ENCODE assay signal across 11 cellular contexts in the genomic region with DNA sequence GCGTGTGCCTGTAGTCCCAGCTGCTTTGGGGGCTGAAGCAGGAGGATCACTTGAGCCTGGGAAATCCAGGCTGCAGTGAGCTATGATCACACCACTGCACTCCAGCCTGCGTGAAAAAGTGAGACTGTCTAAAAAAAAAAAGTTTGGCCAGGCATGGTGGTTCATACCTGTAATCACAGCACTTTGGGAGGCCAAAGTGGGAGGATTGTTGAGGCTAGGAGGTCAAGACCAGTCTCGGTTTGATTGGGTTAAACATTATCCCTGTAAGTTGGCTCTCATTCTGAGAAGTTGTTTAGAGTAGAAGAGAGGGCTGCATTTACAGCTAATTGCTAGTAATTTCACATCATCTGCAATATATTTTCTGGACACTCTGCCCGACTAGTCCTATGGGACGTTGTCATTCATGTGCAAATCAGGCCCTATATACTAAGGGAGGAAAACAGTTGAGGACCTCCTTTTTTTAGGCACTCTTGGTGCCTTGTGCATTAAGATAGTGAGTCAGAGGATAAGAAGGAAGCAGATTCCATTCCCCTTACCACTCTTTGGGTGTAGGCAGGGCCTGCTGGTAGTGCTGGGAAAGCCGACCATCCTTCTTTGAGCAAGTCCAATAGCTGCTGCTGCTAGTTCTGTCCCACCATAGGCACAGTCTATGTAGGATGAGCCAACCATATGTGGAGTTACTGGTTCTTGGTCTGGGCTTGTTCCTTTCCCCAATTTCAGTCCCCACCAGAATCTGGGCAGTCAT. TPM values are rescaled to one million over a fixed set of nuclear protein-coding genes. Genes with fewer than 3 reads are reported as not detected.
DNase-seq lines count a peak whose midpoint lies in the region; ATAC-seq, FAIRE-seq and TF ChIP-seq lines count a peak whose summit lies in the region.
"Had no signal": no experiment of that assay in that cellular context is flagged by ENCODE, and none has a peak within 500 bp of the region (broad histone marks: within the 10 kb centered on the region; RNA-seq: fewer than 3 reads in every experiment).

No MANE protein-coding gene starts in this region.

- no peaks in the 10 kb centered on the region for H3K9me1 ChIP-seq in endothelial cell of umbilical vein (replicated peaks; ENCODE audit: control insufficient read depth, extremely low read depth, insufficient read depth, low read length)

- H3K4me3 ChIP-seq in PC-3 (ENCODE audit: low read length) (no peak overlapping the region), endothelial cell of umbilical vein (replicated peaks in 1 of 3; ENCODE audit: insufficient read depth in 1 of 3, low read depth in 1 of 3, low read length in 3 of 3) (no peak overlapping the region)
- H3K4me3 ChIP-seq: neural progenitor cell had no signal

- DNase-seq in ELF-1 (ENCODE audit: low read depth, low spot score) (peak; percentile 40), PC-3 (peak; percentile 58), endothelial cell of umbilical vein (ENCODE audit: low read depth, low spot score) (no peak), DMS79 (lab: John Stamatoyannopoulos, UW) (no peak), globus pallidus (ENCODE audit: low spot score) (no peak)
- DNase-seq in natural killer cell treated with Interleukin-12 subunit alpha and Interleukin-12 subunit beta and Interleukin-15 and Interleukin-18, amount 100 ng/mL, for 72 hours (ENCODE audit: low spot score): no peak
- DNase-seq: activated naive CD4-positive, alpha-beta T cell treated with anti-CD3 and anti-CD28 coated beads, Interleukin-2, amount 10 ng/mL, durations not matched to agents 7 days and 5 days; NCI-H345 had no signal

- H3K4me1 Mint-ChIP-seq in natural killer cell treated with Interleukin-12 subunit alpha and Interleukin-12 subunit beta and Interleukin-15 and Interleukin-18, amount 100 ng/mL, for 72 hours (ENCODE audit: low read depth in 2 of 2): peaks cover 50 to 54% of the 10 kb centered on the region in 2 donors

- peak overlapping the region; percentile 10; the same call in 1 of the 2 replicates for H3K27ac ChIP-seq in PC-3 (ENCODE audit: low read length)
- H3K27ac ChIP-seq in endothelial cell of umbilical vein (ENCODE audit: insufficient read depth, low read depth, low read length): no peak overlapping the region
- H3K27ac ChIP-seq: neural progenitor cell had no signal

- H3K9me3 ChIP-seq in PC-3 (ENCODE audit: low read length): no peaks in the 10 kb centered on the region
- no peaks in the 10 kb centered on the region for H3K9me3 ChIP-seq in endothelial cell of umbilical vein (replicated peaks; ENCODE audit: control insufficient read depth, insufficient read depth, low read length)

- intact Hi-C loops in PC-3 (cut with micrococcal nuclease): no loop called here
- intact Hi-C loops in endothelial cell of umbilical vein (cut with micrococcal nuclease): no loop called here

- H3K4me3 Mint-ChIP-seq in natural killer cell treated with Interleukin-12 subunit alpha and Interleukin-12 subunit beta and Interleukin-15 and Interleukin-18, amount 100 ng/mL, for 72 hours: no peak overlapping the region
- H3K4me3 Mint-ChIP-seq: activated naive CD4-positive, alpha-beta T cell treated with anti-CD3 and anti-CD28 coated beads, Interleukin-2, amount 10 ng/mL, durations not matched to agents 7 days and 5 days; neural progenitor cell had no signal

- peaks cover 85% of the 10 kb centered on the region for H3K79me2 ChIP-seq in PC-3 (ENCODE audit: low read length)
- H3K79me2 ChIP-seq in endothelial cell of umbilical vein (ENCODE audit: control insufficient read depth, insufficient read depth, low read length): peaks cover 54% of the 10 kb centered on the region

- POLR2A ChIA-PET in PC-3 (lab: Charles Lee; ENCODE audit: unreplicated experiment): no interaction called here
- POLR2A ChIA-PET in endothelial cell of umbilical vein (lab: Charles Lee): no interaction called here

- TF ChIP-seq CTCF in PC-3 (conservative IDR thresholded peaks at IDR 0.05; ENCODE audit: low read depth, low read length): no peak
- TF ChIP-seq CTCF in endothelial cell of umbilical vein (IDR thresholded peaks at IDR 0.05; ENCODE audit: extremely low read depth in 1 of 2, insufficient read depth in 1 of 2, low read depth in 1 of 2, low read length in 2 of 2): no peak

- dilution Hi-C loops in endothelial cell of umbilical vein (cut with MboI; ENCODE audit: extremely low pct_ligation_motif_present, low sequenced_read_pairs): no loop called here

- BruUV-seq in PC-3 (replicated peaks; lab: Mats Ljungman, UMichigan): no TSS peak
- no TSS peak for BruUV-seq in endothelial cell of umbilical vein (replicated peaks; lab: Mats Ljungman, UMichigan)

- H3K27ac Mint-ChIP-seq in natural killer cell treated with Interleukin-12 subunit alpha and Interleukin-12 subunit beta and Interleukin-15 and Interleukin-18, amount 100 ng/mL, for 72 hours: peak overlapping the region; percentile 26 to 67
- H3K27ac Mint-ChIP-seq: activated naive CD4-positive, alpha-beta T cell treated with anti-CD3 and anti-CD28 coated beads, Interleukin-2, amount 10 ng/mL, durations not matched to agents 7 days and 5 days had no signal

- no peaks in the 10 kb centered on the region for H3K27me3 Mint-ChIP-seq in natural killer cell treated with Interleukin-12 subunit alpha and Interleukin-12 subunit beta and Interleukin-15 and Interleukin-18, amount 100 ng/mL, for 72 hours
- H3K27me3 Mint-ChIP-seq: activated naive CD4-positive, alpha-beta T cell treated with anti-CD3 and anti-CD28 coated beads, Interleukin-2, amount 10 ng/mL, durations not matched to agents 7 days and 5 days had no signal

- no peak overlapping the region for H3K9ac ChIP-seq in PC-3 (ENCODE audit: low read length)
- no peak overlapping the region for H3K9ac ChIP-seq in endothelial cell of umbilical vein (replicated peaks; ENCODE audit: extremely low read depth, insufficient read depth, low read length)
- H3K9ac ChIP-seq: neural progenitor cell had no signal

- peak overlapping the region; percentile 37; the same call in 1 of the 2 replicates for H3K4me2 ChIP-seq in PC-3 (ENCODE audit: low read length)
- no peak overlapping the region for H3K4me2 ChIP-seq in endothelial cell of umbilical vein (ENCODE audit: insufficient read depth, low read length)
- H3K4me2 ChIP-seq: neural progenitor cell had no signal

- FAIRE-seq in endothelial cell of umbilical vein (lab: Jason Lieb, UNC): peak; percentile 62

- CTCF ChIA-PET in PC-3 (lab: Charles Lee) (no interaction called here), endothelial cell of umbilical vein (lab: Charles Lee) (interaction anchor here (1.2 to 1.9 kb wide), 2 partner anchors 17 to 92 kb away, joined by 3 to 8 read pairs; no protein-coding TSS in a partner anchor)

- H3K36me3 ChIP-seq in PC-3 (ENCODE audit: low read depth, low read length): no peaks in the 10 kb centered on the region; the same call in none of the 2 replicates
- peaks cover 4 to 7% of the 10 kb centered on the region in 2 experiments for H3K36me3 ChIP-seq in endothelial cell of umbilical vein (ENCODE audit: control insufficient read depth in 2 of 2, extremely low read depth in 1 of 2, insufficient read depth in 2 of 2, low read length in 2 of 2)
- H3K36me3 ChIP-seq: neural progenitor cell had no signal

- H3K36me3 Mint-ChIP-seq in natural killer cell treated with Interleukin-12 subunit alpha and Interleukin-12 subunit beta and Interleukin-15 and Interleukin-18, amount 100 ng/mL, for 72 hours: peaks cover 4% of the 10 kb centered on the region
- H3K36me3 Mint-ChIP-seq: neural progenitor cell had no signal

- H4K20me1 ChIP-seq in PC-3 (ENCODE audit: low read length) (no peaks in the 10 kb centered on the region), endothelial cell of umbilical vein (replicated peaks; ENCODE audit: control insufficient read depth, extremely low read depth, insufficient read depth, low read length) (no peaks in the 10 kb centered on the region)

- peaks cover 38% of the 10 kb centered on the region for H3K4me1 ChIP-seq in PC-3 (ENCODE audit: insufficient read depth, low read length)
- peaks cover 13% of the 10 kb centered on the region for H3K4me1 ChIP-seq in endothelial cell of umbilical vein (ENCODE audit: control insufficient read depth, extremely low read depth, insufficient read depth, low read length)
- H3K4me1 ChIP-seq: neural progenitor cell had no signal

- TF ChIP-seq POLR2A in endothelial cell of umbilical vein (IDR thresholded peaks at IDR 0.05; ENCODE audit: low read depth, low read length): no peak

- H3K9me2 ChIP-seq in PC-3 (replicated peaks; ENCODE audit: low read length): no peaks in the 10 kb centered on the region

- H3K27me3 ChIP-seq in PC-3 (ENCODE audit: low read length) (no peaks in the 10 kb centered on the region), endothelial cell of umbilical vein (ENCODE audit: control insufficient read depth in 2 of 2, insufficient read depth in 2 of 2, low read length in 2 of 2) (no peaks in the 10 kb centered on the region)
- H3K27me3 ChIP-seq: neural progenitor cell had no signal

- no peaks in the 10 kb centered on the region for H3K9me3 Mint-ChIP-seq in natural killer cell treated with Interleukin-12 subunit alpha and Interleukin-12 subunit beta and Interleukin-15 and Interleukin-18, amount 100 ng/mL, for 72 hours
- H3K9me3 Mint-ChIP-seq: activated naive CD4-positive, alpha-beta T cell treated with anti-CD3 and anti-CD28 coated beads, Interleukin-2, amount 10 ng/mL, durations not matched to agents 7 days and 5 days; neural progenitor cell had no signal

- ATAC-seq in PC-3 (peak; percentile 53), HG03139 (IDR thresholded peaks at IDR 0.05; ENCODE audit: unreplicated experiment) (no peak), HG03520 (IDR thresholded peaks at IDR 0.05; ENCODE audit: unreplicated experiment) (no peak)
- ATAC-seq in natural killer cell treated with Interleukin-12 subunit alpha and Interleukin-12 subunit beta and Interleukin-15 and Interleukin-18, amount 100 ng/mL, for 72 hours: no peak

- H2AFZ ChIP-seq in PC-3 (ENCODE audit: low read length) (no peak overlapping the region), endothelial cell of umbilical vein (ENCODE audit: low read depth, low read length) (no peak overlapping the region)
- H2AFZ ChIP-seq: neural progenitor cell had no signal

- no peaks in the 10 kb centered on the region for H3F3A ChIP-seq in PC-3 (ENCODE audit: low read length, unreplicated experiment)

RNA-seq across cellular contexts. Expression of a gene that starts 18.7 kb away (rescaled TPM):
- total RNA-seq in PC-3 (2014; rRNA removed) (86.9 and 88.1 TPM in 2 replicates), endothelial cell of umbilical vein (80.7 and 92.6 TPM in 2 replicates)
- 86.3 and 91.0 TPM in 2 replicates for polyA plus RNA-seq in endothelial cell of umbilical vein
- polyA plus RNA-seq in endothelial cell of umbilical vein (2011; cell fraction: cytosol; rRNA removed): 95.0 and 103 TPM in 2 replicates
- polyA plus RNA-seq in endothelial cell of umbilical vein (2011; cell fraction: nucleus; rRNA removed): 48.7 and 63.5 TPM in 2 replicates
- polyA plus RNA-seq in endothelial cell of umbilical vein (2012): 130 and 137 TPM in 2 replicates
- polyA minus RNA-seq in endothelial cell of umbilical vein: 68.9 and 81.3 TPM in 2 replicates
- polyA minus RNA-seq in endothelial cell of umbilical vein (2011; cell fraction: cytosol; rRNA and poly(A)+ RNA removed): 18.0 TPM
- 14.4 and 18.9 TPM in 2 replicates for polyA minus RNA-seq in endothelial cell of umbilical vein (2011; cell fraction: nucleus; rRNA and poly(A)+ RNA removed)
- 100 to 1,000 TPM in 1 of 2 donors, 10 to 100 TPM in 1; 99.5 to 102 TPM for total RNA-seq in natural killer cell treated with Interleukin-12 subunit alpha and Interleukin-12 subunit beta and Interleukin-15 and Interleukin-18, amount 100 ng/mL, for 72 hours

RNA-seq across cellular contexts. Expression of a gene that starts 20.5 kb away (rescaled TPM):
- total RNA-seq in PC-3 (2014; rRNA removed) (92.6 and 119 TPM in 2 replicates), endothelial cell of umbilical vein (38.4 and 48.0 TPM in 2 replicates)
- polyA plus RNA-seq in endothelial cell of umbilical vein: 84.4 and 101 TPM in 2 replicates
- polyA plus RNA-seq in endothelial cell of umbilical vein (2011; cell fraction: cytosol; rRNA removed): 76.1 and 86.6 TPM in 2 replicates
- 50.3 and 65.3 TPM in 2 replicates for polyA plus RNA-seq in endothelial cell of umbilical vein (2011; cell fraction: nucleus; rRNA removed)
- 52.2 and 55.6 TPM in 2 replicates for polyA plus RNA-seq in endothelial cell of umbilical vein (2012)
- 45.8 and 55.4 TPM in 2 replicates for polyA minus RNA-seq in endothelial cell of umbilical vein
- polyA minus RNA-seq in endothelial cell of umbilical vein (2011; cell fraction: cytosol; rRNA and poly(A)+ RNA removed): 57.0 TPM
- polyA minus RNA-seq in endothelial cell of umbilical vein (2011; cell fraction: nucleus; rRNA and poly(A)+ RNA removed): 11.1 and 13.6 TPM in 2 replicates
- total RNA-seq in natural killer cell treated with Interleukin-12 subunit alpha and Interleukin-12 subunit beta and Interleukin-15 and Interleukin-18, amount 100 ng/mL, for 72 hours: 10 to 100 TPM; 40.7 to 80.9 TPM

RNA-seq across cellular contexts. Expression of a gene that starts 43.7 kb away (rescaled TPM):
- total RNA-seq in PC-3 (2014; rRNA removed) (7.1 and 8.7 TPM in 2 replicates), endothelial cell of umbilical vein (22.4 and 33.9 TPM in 2 replicates)
- polyA plus RNA-seq in endothelial cell of umbilical vein: 37.4 and 47.6 TPM in 2 replicates
- 24.5 and 26.4 TPM in 2 replicates for polyA plus RNA-seq in endothelial cell of umbilical vein (2011; cell fraction: cytosol; rRNA removed)
- polyA plus RNA-seq in endothelial cell of umbilical vein (2011; cell fraction: nucleus; rRNA removed): 21.8 and 25.6 TPM in 2 replicates
- 37.3 and 83.1 TPM in 2 replicates for polyA plus RNA-seq in endothelial cell of umbilical vein (2012)
- 24.4 and 25.1 TPM in 2 replicates for polyA minus RNA-seq in endothelial cell of umbilical vein
- 7.5 TPM for polyA minus RNA-seq in endothelial cell of umbilical vein (2011; cell fraction: cytosol; rRNA and poly(A)+ RNA removed)
- polyA minus RNA-seq in endothelial cell of umbilical vein (2011; cell fraction: nucleus; rRNA and poly(A)+ RNA removed): 10.2 and 13.3 TPM in 2 replicates
- total RNA-seq in natural killer cell treated with Interleukin-12 subunit alpha and Interleukin-12 subunit beta and Interleukin-15 and Interleukin-18, amount 100 ng/mL, for 72 hours: 10 to 100 TPM; 24.5 to 28.2 TPM

Comparison
In these comparisons a context has a peak if more than half of its experiments do, and no peak if none do; other contexts are left out.
1. DNase-seq: peak in ELF-1 (single experiment) and PC-3 (single experiment); none in endothelial cell of umbilical vein (single experiment), natural killer cell treated with Interleukin-12 subunit alpha and Interleukin-12 subunit beta and Interleukin-15 and Interleukin-18, amount 100 ng/mL, for 72 hours (single experiment), DMS79 (single experiment) and globus pallidus (single experiment).